ENCODE assay signal across 10 cellular contexts in genomic region chr12:58918475-58918874, GRCh38. TPM values are rescaled to one million over a fixed set of nuclear protein-coding genes. Genes with fewer than 3 reads are reported as not detected.
A peak's percentile ranks its signal among the peaks of the same experiment; 100 is the strongest.
DNase-seq lines count a peak whose midpoint lies in the region; ATAC-seq, FAIRE-seq and TF ChIP-seq lines count a peak whose summit lies in the region.
"Had no signal": no experiment of that assay in that cellular context is flagged by ENCODE, and none has a peak within 500 bp of the region (broad histone marks: within the 10 kb centered on the region; RNA-seq: fewer than 3 reads in every experiment).

No MANE protein-coding gene starts in this region.

- H3K36me3 ChIP-seq in right atrium auricular region = peaks cover 4% of the 10 kb centered on the region

- no peak overlapping the region for H3K27ac Mint-ChIP-seq in mesothelial cell of epicardium
- H3K27ac Mint-ChIP-seq: activated T-cell treated with anti-CD3 and anti-CD28 coated beads, Interleukin-2, amount 50 U/mL, for 24 hours had no signal

- H3K4me1 Mint-ChIP-seq in mesothelial cell of epicardium = peaks cover 46% of the 10 kb centered on the region

- no peaks in the 10 kb centered on the region for H3K27me3 ChIP-seq in right atrium auricular region

- peak overlapping the region; percentile 94 for H3K4me3 Mint-ChIP-seq in mesothelial cell of epicardium
- H3K4me3 Mint-ChIP-seq: activated T-cell treated with anti-CD3 and anti-CD28 coated beads, Interleukin-2, amount 50 U/mL, for 24 hours had no signal

- ATAC-seq in HG02885 (IDR thresholded peaks at IDR 0.05; ENCODE audit: poor library complexity, unreplicated experiment) = no peak
- no peak for ATAC-seq in sciatic nerve
- ATAC-seq in GM19328 (IDR thresholded peaks at IDR 0.05; ENCODE audit: unreplicated experiment) = no peak

- DNase-seq in right atrium auricular region (ENCODE audit: low spot score) (no peak), cardiac septum (ENCODE audit: low spot score) (no peak), coronary artery (ENCODE audit: low spot score) (no peak), mesothelial cell of epicardium (ENCODE audit: low spot score in 2 of 2, unreplicated experiment in 2 of 2) (no peak), RCC 7860 (ENCODE audit: low spot score) (no peak), sciatic nerve (ENCODE audit: low spot score) (no peak)
- DNase-seq: activated T-cell treated with anti-CD3 and anti-CD28 coated beads, Interleukin-2, amount 50 U/mL, for 24 hours; NCI-H226 had no signal

- H3K27me3 Mint-ChIP-seq in mesothelial cell of epicardium (ENCODE audit: low read depth) = no peaks in the 10 kb centered on the region

- FAIRE-seq in RCC 7860 (lab: Jason Lieb, UNC) = no peak

- H3K36me3 Mint-ChIP-seq in mesothelial cell of epicardium = peaks cover 4% of the 10 kb centered on the region

- TF ChIP-seq CTCF in right atrium auricular region (IDR thresholded peaks at IDR 0.05) (no peak), coronary artery (IDR thresholded peaks at IDR 0.05) (no peak), mesothelial cell of epicardium (IDR thresholded peaks at IDR 0.05; ENCODE audit: unreplicated experiment) (no peak)

- H3K4me3 ChIP-seq in right atrium auricular region (peak overlapping the region; percentile 88 to 89), coronary artery (peak overlapping the region; percentile 90)

- H3K27ac ChIP-seq in right atrium auricular region (peak overlapping the region; percentile 90 to 95), coronary artery (peak overlapping the region; percentile 97 to 99)

- intact Hi-C loops in cardiac septum (cut with DNase I) (no loop called here), sciatic nerve (cut with DNase I) (no loop called here)

- no peaks in the 10 kb centered on the region for H3K9me3 ChIP-seq in right atrium auricular region

- H3K4me1 ChIP-seq in right atrium auricular region = peaks cover 0 to 30% of the 10 kb centered on the region in 2 donors

- H3K9me3 Mint-ChIP-seq in mesothelial cell of epicardium = no peaks in the 10 kb centered on the region
- H3K9me3 Mint-ChIP-seq: activated T-cell treated with anti-CD3 and anti-CD28 coated beads, Interleukin-2, amount 50 U/mL, for 24 hours had no signal

RNA-seq across cellular contexts. Expression of gene LRIG3, which starts 1.8 kb away (rescaled TPM):
- total RNA-seq in right atrium auricular region (10 to 100 TPM in 1 of 2 donors, 1 to 10 TPM in 1; 7.3 to 14.6 TPM), cardiac septum (6.1 TPM), mesothelial cell of epicardium (16.2 to 22.3 TPM (median 20.3 TPM) in 3 replicates), sciatic nerve (54.2 TPM)
